Comparison of ENCODE assay signal across 16 cellular contexts in the genomic region with DNA sequence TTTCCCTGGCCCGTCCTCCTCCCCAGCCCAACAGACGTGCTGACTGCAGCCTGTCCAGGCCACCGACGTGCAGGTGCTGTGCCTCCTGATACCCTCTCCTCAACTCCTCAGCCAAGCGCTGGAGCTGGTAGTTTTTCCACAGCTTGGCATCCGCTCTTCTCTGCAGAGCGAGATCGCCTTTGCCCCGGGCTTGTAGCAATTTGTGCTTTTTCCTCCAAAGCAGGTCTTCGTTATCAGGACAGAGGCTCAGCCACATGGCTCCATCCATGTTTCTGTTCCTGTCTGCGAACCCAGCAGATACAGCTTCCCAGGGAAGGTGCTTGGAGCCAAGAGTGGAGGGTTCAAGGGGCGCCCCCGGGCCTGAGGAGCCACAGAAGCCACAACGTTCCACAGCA. TPM values are rescaled to one million over a fixed set of nuclear protein-coding genes. Genes with fewer than 3 reads are reported as not detected.
DNase-seq lines count a peak whose midpoint lies in the region; ATAC-seq and TF ChIP-seq lines count a peak whose summit lies in the region.
"Had no signal": no experiment of that assay in that cellular context is flagged by ENCODE, and none has a peak within 500 bp of the region (broad histone marks: within the 10 kb centered on the region; RNA-seq: fewer than 3 reads in every experiment).

No MANE protein-coding gene starts in this region.

- H3K14ac ChIP-seq in mesenchymal stem cell (ENCODE audit: low read length in 2 of 2), result no peak overlapping the region

- H3K4ac ChIP-seq in mesenchymal stem cell (ENCODE audit: low read depth in 1 of 2, low read length in 2 of 2), result no peak overlapping the region

- H4K91ac ChIP-seq in mesenchymal stem cell (ENCODE audit: low read length), result no peak overlapping the region

- no peak overlapping the region for H3K4me3 Mint-ChIP-seq in T-helper 2 cell treated with Interferon-gamma antibody and Interleukin-4, amounts not matched to agents 5 μg/mL and 100 μg/mL, for 36 hours
- H3K4me3 Mint-ChIP-seq in activated B cell treated with CpG ODN at 0.5 μM for 24 hours, result no peak overlapping the region
- H3K4me3 Mint-ChIP-seq: activated naive CD4-positive, alpha-beta T cell treated with anti-CD3 and anti-CD28 coated beads, Interleukin-2, amount 50 U/mL, for 24 hours had no signal

- WGBS in mesenchymal stem cell, result 95% methylated on average over 14 of the region's 14 CpGs
- WGBS in testis, 2 donors, result 47 to 48% methylated on average over 13 to 14 of the region's 14 CpGs

- H2AK5ac ChIP-seq in mesenchymal stem cell (ENCODE audit: low read length, severe bottlenecking), result no peak overlapping the region

- no peak overlapping the region for H2BK15ac ChIP-seq in mesenchymal stem cell (ENCODE audit: low read depth, poor library complexity, severe bottlenecking)

- intact Hi-C loops in activated B cell treated with CpG ODN at 0.5 μM for 24 hours (cut with micrococcal nuclease), result loop anchor here (5.0 kb wide), 1 partner anchor 110 kb away; the partner anchor contains the start of gene CYTH1
- intact Hi-C loops in testis (cut with DNase I; ENCODE audit: low total_unique reads), result no loop called here

- in situ Hi-C loops in GM13977 (cut with MboI; ENCODE audit: low pct_unique_long_range_greater_than_20kb, low sequenced_read_pairs, unreplicated experiment), result no loop called here

- TF ChIP-seq POLR2A in testis (IDR thresholded peaks at IDR 0.05), result no peak

- H3K23ac ChIP-seq in mesenchymal stem cell (ENCODE audit: low read length in 2 of 2), result no peak overlapping the region

- no peak for DNase-seq in T-helper 2 cell treated with Interferon-gamma antibody and Interleukin-4, amounts not matched to agents 5 μg/mL and 100 μg/mL, for 36 hours (ENCODE audit: low spot score)
- no peak for DNase-seq in T-helper 2 cell
- DNase-seq in activated B cell treated with CpG ODN at 0.5 μM for 24 hours, result no peak
- no peak for DNase-seq in mesenchymal stem cell
- DNase-seq in testis, result no peak
- no peak for DNase-seq in NCI-H2081 treated with DMSO at 0.1 percent for 48 hours (lab: John Stamatoyannopoulos, UW)
- no peak for DNase-seq in NCI-H128 (lab: John Stamatoyannopoulos, UW; ENCODE audit: unreplicated experiment)
- no peak for DNase-seq in GM13977 (ENCODE audit: low spot score)
- DNase-seq: effector memory CD4-positive, alpha-beta T cell; IMR-90; NCI-H2227 treated with DMSO at 0.1 percent for 48 hours; stimulated activated naive CD4-positive, alpha-beta T cell; WERI-Rb-1 had no signal

- peak overlapping the region; percentile 28 for H3K9ac ChIP-seq in mesenchymal stem cell (ENCODE audit: low read length)

- CTCF ChIA-PET in activated B cell treated with CpG ODN at 0.5 μM for 24 hours (lab: Charles Lee), result no interaction called here

- no peaks in the 10 kb centered on the region for H3K9me3 Mint-ChIP-seq in T-helper 2 cell treated with Interferon-gamma antibody and Interleukin-4, amounts not matched to agents 5 μg/mL and 100 μg/mL, for 36 hours
- no peaks in the 10 kb centered on the region for H3K9me3 Mint-ChIP-seq in activated B cell treated with CpG ODN at 0.5 μM for 24 hours
- H3K9me3 Mint-ChIP-seq: activated naive CD4-positive, alpha-beta T cell treated with anti-CD3 and anti-CD28 coated beads, Interleukin-2, amount 50 U/mL, for 24 hours had no signal

- H2BK5ac ChIP-seq in mesenchymal stem cell (ENCODE audit: low read depth, low read length, poor library complexity, severe bottlenecking), result no peak overlapping the region

- H3K36me3 ChIP-seq in mesenchymal stem cell (ENCODE audit: control insufficient read depth in 1 of 2, insufficient read depth in 2 of 2, low read depth in 1 of 2, low read length in 2 of 2) (peaks cover 48 to 57% of the 10 kb centered on the region in 2 experiments), testis (ENCODE audit: low read depth, missing control alignments) (no peaks in the 10 kb centered on the region)

- no peak overlapping the region for H2AFZ ChIP-seq in mesenchymal stem cell (ENCODE audit: low read depth, low read length)

- no peak overlapping the region for H3K4me2 ChIP-seq in mesenchymal stem cell (ENCODE audit: low read length, poor library complexity, severe bottlenecking)

- H3K27me3 Mint-ChIP-seq in T-helper 2 cell treated with Interferon-gamma antibody and Interleukin-4, amounts not matched to agents 5 μg/mL and 100 μg/mL, for 36 hours (ENCODE audit: low read depth), result no peaks in the 10 kb centered on the region
- H3K27me3 Mint-ChIP-seq in activated B cell treated with CpG ODN at 0.5 μM for 24 hours, result no peaks in the 10 kb centered on the region
- H3K27me3 Mint-ChIP-seq: activated naive CD4-positive, alpha-beta T cell treated with anti-CD3 and anti-CD28 coated beads, Interleukin-2, amount 50 U/mL, for 24 hours had no signal

- ATAC-seq in activated B cell treated with CpG ODN at 0.5 μM for 24 hours (ENCODE audit: low read depth), result no peak

- H3K4me1 ChIP-seq in mesenchymal stem cell (ENCODE audit: control insufficient read depth, insufficient read depth, low read depth, low read length) (peaks cover 13% of the 10 kb centered on the region), testis (peaks cover 63% of the 10 kb centered on the region)

- H2BK120ac ChIP-seq in mesenchymal stem cell (ENCODE audit: low read depth, low read length), result no peak overlapping the region

- H3K79me1 ChIP-seq in mesenchymal stem cell (replicated peaks; ENCODE audit: low read length, poor library complexity, severe bottlenecking), result peaks cover 46% of the 10 kb centered on the region

- no peak overlapping the region for H3K27ac ChIP-seq in mesenchymal stem cell (ENCODE audit: low read length, poor library complexity, severe bottlenecking)
- H3K27ac ChIP-seq in testis, result peak overlapping the region; percentile 9 to 53
- H3K27ac ChIP-seq: 22Rv1, WERI-Rb-1 had no signal

- H3K36me3 Mint-ChIP-seq in T-helper 2 cell treated with Interferon-gamma antibody and Interleukin-4, amounts not matched to agents 5 μg/mL and 100 μg/mL, for 36 hours (ENCODE audit: low read depth), result no peaks in the 10 kb centered on the region
- H3K36me3 Mint-ChIP-seq in activated B cell treated with CpG ODN at 0.5 μM for 24 hours (ENCODE audit: low read depth), result peaks cover 5% of the 10 kb centered on the region
- H3K36me3 Mint-ChIP-seq: activated naive CD4-positive, alpha-beta T cell treated with anti-CD3 and anti-CD28 coated beads, Interleukin-2, amount 50 U/mL, for 24 hours had no signal

- H3K27me3 ChIP-seq in mesenchymal stem cell (ENCODE audit: control insufficient read depth in 1 of 2, insufficient read depth in 1 of 2, low read length in 2 of 2) (no peaks in the 10 kb centered on the region), testis (no peaks in the 10 kb centered on the region)

- TF ChIP-seq CTCF in activated B cell treated with CpG ODN at 0.5 μM for 24 hours (IDR thresholded peaks at IDR 0.05), result no peak
- no peak for TF ChIP-seq CTCF in testis (IDR thresholded peaks at IDR 0.05)
- no peak for TF ChIP-seq CTCF in GM13977 (IDR thresholded peaks at IDR 0.05; ENCODE audit: extremely low read depth, insufficient read depth, missing control alignments)

- H3K9me3 ChIP-seq in mesenchymal stem cell (ENCODE audit: control insufficient read depth, low read length) (no peaks in the 10 kb centered on the region), testis (no peaks in the 10 kb centered on the region)

- H3K27ac Mint-ChIP-seq in T-helper 2 cell treated with Interferon-gamma antibody and Interleukin-4, amounts not matched to agents 5 μg/mL and 100 μg/mL, for 36 hours, result peak overlapping the region; percentile 17
- H3K27ac Mint-ChIP-seq in activated B cell treated with CpG ODN at 0.5 μM for 24 hours, result peak overlapping the region; percentile 94
- H3K27ac Mint-ChIP-seq: activated naive CD4-positive, alpha-beta T cell treated with anti-CD3 and anti-CD28 coated beads, Interleukin-2, amount 50 U/mL, for 24 hours had no signal

- H3K18ac ChIP-seq in mesenchymal stem cell (ENCODE audit: low read depth in 1 of 2, low read length in 2 of 2), result no peak overlapping the region

- POLR2A ChIA-PET in activated B cell treated with CpG ODN at 0.5 μM for 24 hours (lab: Charles Lee), result interaction anchor here (0.6 kb wide), 1 partner anchor 253 kb away, joined by 3 read pairs; no protein-coding TSS in a partner anchor

- H4K8ac ChIP-seq in mesenchymal stem cell (ENCODE audit: low read length), result no peak overlapping the region

- H3K4me3 ChIP-seq in mesenchymal stem cell (ENCODE audit: insufficient read depth in 1 of 2, low read depth in 1 of 2, low read length in 2 of 2), result no peak overlapping the region
- no peak overlapping the region for H3K4me3 ChIP-seq in testis

- peaks cover 25% of the 10 kb centered on the region for H3K4me1 Mint-ChIP-seq in T-helper 2 cell treated with Interferon-gamma antibody and Interleukin-4, amounts not matched to agents 5 μg/mL and 100 μg/mL, for 36 hours (ENCODE audit: low read depth)
- H3K4me1 Mint-ChIP-seq in activated B cell treated with CpG ODN at 0.5 μM for 24 hours, result peaks cover 59% of the 10 kb centered on the region

- H2BK12ac ChIP-seq in mesenchymal stem cell (ENCODE audit: low read length in 2 of 2), result no peak overlapping the region

RNA-seq across cellular contexts. Expression of gene CEP295NL, which starts 10.9 kb away (rescaled TPM):
- total RNA-seq in activated B cell treated with CpG ODN at 0.5 μM for 24 hours (0.46 and 0.55 TPM in 2 replicates), testis (10 to 100 TPM; 32.3 to 77.1 TPM)
- 0.04 TPM for polyA plus RNA-seq in mesenchymal stem cell (2013, experiment 1 of 2)
- 0.05 TPM for polyA plus RNA-seq in mesenchymal stem cell (2013, experiment 2 of 2)
- polyA plus RNA-seq in testis (ENCODE audit: insufficient read depth, low read depth, low replicate concordance), result 100 TPM
- polyA plus RNA-seq: neural cell had no signal

RNA-seq across cellular contexts. Expression of gene TIMP2, which starts 33.1 kb away (rescaled TPM):
- total RNA-seq in activated B cell treated with CpG ODN at 0.5 μM for 24 hours (3.5 and 4.2 TPM in 2 replicates), testis (100 to 1,000 TPM; 262 to 482 TPM)
- 391 TPM for polyA plus RNA-seq in mesenchymal stem cell (2013, experiment 1 of 2)
- 397 TPM for polyA plus RNA-seq in mesenchymal stem cell (2013, experiment 2 of 2)
- 465 TPM for polyA plus RNA-seq in testis (ENCODE audit: insufficient read depth, low read depth, low replicate concordance)

RNA-seq across cellular contexts. Expression of gene USP36, which starts 51.4 kb away (rescaled TPM):
- total RNA-seq in activated B cell treated with CpG ODN at 0.5 μM for 24 hours, result 93.8 and 107 TPM in 2 replicates
- polyA plus RNA-seq in mesenchymal stem cell (2013, experiment 1 of 2), result 31.5 TPM
- polyA plus RNA-seq in mesenchymal stem cell (2013, experiment 2 of 2), result 30.8 TPM
- total RNA-seq in testis, result 10 to 100 TPM; 77.5 to 79.8 TPM
- polyA plus RNA-seq in testis (ENCODE audit: insufficient read depth, low read depth, low replicate concordance), result 32.8 TPM

Comparison
In these comparisons a context has a peak if more than half of its experiments do, and no peak if none do; other contexts are left out.
1. RNA of gene CEP295NL, which starts 10.9 kb away (total RNA-seq): 32.3 to 77.1 TPM in testis; 0.46 to 0.55 TPM in activated B cell treated with CpG ODN at 0.5 μM for 24 hours; every median in the first group is over 10 times any median in the second.
2. RNA of gene TIMP2, which starts 33.1 kb away (total RNA-seq): 262 to 482 TPM in testis; 3.5 to 4.2 TPM in activated B cell treated with CpG ODN at 0.5 μM for 24 hours; every median in the first group is over 10 times any median in the second.